20 cellular contexts compared by ENCODE assay signal in the genomic region with DNA sequence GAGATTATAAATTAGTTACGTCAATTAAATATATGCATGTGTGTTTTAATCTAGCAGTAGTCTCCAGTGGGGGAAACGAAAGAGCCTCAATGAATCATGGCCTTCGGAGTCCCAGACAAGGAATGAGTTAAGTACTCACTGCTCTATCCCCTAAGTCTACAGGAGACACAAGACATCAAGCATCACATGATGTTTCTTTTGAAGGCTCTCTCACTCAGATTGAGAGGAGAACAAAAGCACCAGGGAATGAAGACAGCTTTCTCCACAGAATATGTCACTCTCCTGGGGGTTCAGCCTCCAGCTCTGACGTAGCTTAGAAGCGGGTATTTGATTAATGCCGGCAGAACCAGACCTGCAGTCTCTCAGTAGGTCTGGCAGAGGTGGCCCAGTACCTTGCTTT.
A peak's percentile ranks its signal among the peaks of the same experiment; 100 is the strongest.
DNase-seq lines count a peak whose midpoint lies in the region; ATAC-seq and TF ChIP-seq lines count a peak whose summit lies in the region.
"Had no signal": no experiment of that assay in that cellular context is flagged by ENCODE, and none has a peak within 500 bp of the region (broad histone marks: within the 10 kb centered on the region; RNA-seq: fewer than 3 reads in every experiment).

No MANE protein-coding gene starts in this region.

- H3K4me1 ChIP-seq in RWPE2 (ENCODE audit: insufficient read depth, poor library complexity, severe bottlenecking) (peaks cover 67% of the 10 kb centered on the region), osteoblast (ENCODE audit: insufficient read depth, low read length) (peaks cover 62% of the 10 kb centered on the region)

- H3K27ac ChIP-seq in RWPE2 (ENCODE audit: poor library complexity, severe bottlenecking) (peak overlapping the region; percentile 85), osteoblast (ENCODE audit: low read depth, low read length) (peak overlapping the region; percentile 46)
- H3K27ac ChIP-seq: coronary artery, KMS-11 had no signal

- H3K27me3 ChIP-seq in RWPE2 (ENCODE audit: insufficient read depth, poor library complexity, severe bottlenecking) (no peaks in the 10 kb centered on the region), osteoblast (ENCODE audit: insufficient read depth, low read length) (no peaks in the 10 kb centered on the region)

- H3K4me3 ChIP-seq in RWPE2 (ENCODE audit: severe bottlenecking) (no peak overlapping the region), osteoblast (ENCODE audit: insufficient read depth, low read length) (no peak overlapping the region)

- ATAC-seq in RWPE2 (ENCODE audit: low read depth) (no peak), HG03095 (IDR thresholded peaks at IDR 0.05; ENCODE audit: unreplicated experiment) (no peak)
- ATAC-seq: natural killer cell had no signal

- H3K79me2 ChIP-seq in osteoblast (ENCODE audit: insufficient read depth, low read length) = no peaks in the 10 kb centered on the region

- H2AFZ ChIP-seq in osteoblast (ENCODE audit: low read length) = no peak overlapping the region

- H3K9me3 ChIP-seq in RWPE2 (ENCODE audit: severe bottlenecking) (no peaks in the 10 kb centered on the region), osteoblast (ENCODE audit: low read depth, low read length) (no peaks in the 10 kb centered on the region)

- DNase-seq in Daoy (ENCODE audit: low read depth) (peak; percentile 37), RWPE2 (ENCODE audit: low spot score) (no peak), dedifferentiated amniotic fluid mesenchymal stem cell (ENCODE audit: extremely low spot score) (peak; percentile 15), osteoblast (ENCODE audit: insufficient read length, low spot score, missing footprints) (no peak), HPDE6-E6E7 (ENCODE audit: extremely low spot score) (no peak), SKM-1 treated with dmso at 0.1 percent for 144 hours (lab: John Stamatoyannopoulos, UW; ENCODE audit: unreplicated experiment) (no peak), GM10266 (ENCODE audit: extremely low spot score) (no peak)
- DNase-seq: ACHN; activated CD4-positive, alpha-beta T cell treated with anti-CD3 and anti-CD28 coated beads, Interleukin-2, amount 50 U/mL, for 48 hours; activated naive CD4-positive, alpha-beta T cell; aorta; natural killer cell; NCI-H446 treated with DMSO at 0.1 percent for 48 hours; SIG-M5; stimulated activated CD4-positive, alpha-beta T cell treated with anti-CD3 and anti-CD28 coated beads, Interleukin-12 subunit alpha, Interleukin-12 subunit beta, amount 100 ng/mL, for 4 hours; stimulated activated CD8-positive, alpha-beta memory T cell treated with anti-CD3 and anti-CD28 coated beads, Interleukin-4, amount 100 ng/mL, for 48 hours; T-helper 2 cell had no signal

- TF ChIP-seq CTCF in RWPE2 (IDR thresholded peaks at IDR 0.05; ENCODE audit: poor library complexity, severe bottlenecking) (no peak), osteoblast (IDR thresholded peaks at IDR 0.05; ENCODE audit: extremely low read depth, low read depth, low read length) (no peak), GM10266 (IDR thresholded peaks at IDR 0.05; ENCODE audit: control insufficient read depth, insufficient read depth, low read depth, missing control alignments) (no peak)

- H3K4me2 ChIP-seq in osteoblast (ENCODE audit: insufficient read depth, low read length) = peak overlapping the region; percentile 44
- H3K4me2 ChIP-seq: KMS-11 had no signal

- no peaks in the 10 kb centered on the region for H4K20me1 ChIP-seq in osteoblast (ENCODE audit: insufficient read depth, low read length)

- H3K36me3 ChIP-seq in RWPE2 (ENCODE audit: low read depth) (no peaks in the 10 kb centered on the region), osteoblast (ENCODE audit: insufficient read depth, low read length) (no peaks in the 10 kb centered on the region)

Comparison
In these comparisons a context has a peak if more than half of its experiments do, and no peak if none do; other contexts are left out.
1. DNase-seq: peak in Daoy (single experiment) and dedifferentiated amniotic fluid mesenchymal stem cell (single experiment); none in RWPE2 (single experiment), osteoblast (single experiment), HPDE6-E6E7 (single experiment), SKM-1 treated with dmso at 0.1 percent for 144 hours (single experiment) and GM10266 (single experiment).